ENCODE assay signal across 11 cellular contexts in the genomic region with DNA sequence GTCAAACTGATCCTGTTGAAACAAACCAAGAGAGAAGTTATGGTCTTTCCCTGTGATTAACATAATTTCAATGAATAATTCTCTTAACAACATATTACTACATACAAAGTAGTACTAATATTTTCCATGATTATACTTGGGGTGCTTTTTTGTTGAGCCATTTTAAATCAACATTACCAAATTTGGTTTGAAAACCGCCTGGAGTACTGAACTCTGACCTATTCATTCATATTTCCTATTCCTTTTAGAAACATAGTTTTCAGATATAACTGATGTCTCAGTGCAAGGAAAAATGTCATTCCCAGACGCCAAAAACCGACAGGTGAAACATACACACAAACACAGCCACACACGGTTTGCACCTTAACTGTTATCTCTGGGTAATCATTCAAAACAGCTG. TPM values are rescaled to one million over a fixed set of nuclear protein-coding genes. Genes with fewer than 3 reads are reported as not detected.
DNase-seq lines count a peak whose midpoint lies in the region; ATAC-seq and TF ChIP-seq lines count a peak whose summit lies in the region.
"Had no signal": no experiment of that assay in that cellular context is flagged by ENCODE, and none has a peak within 500 bp of the region (broad histone marks: within the 10 kb centered on the region; RNA-seq: fewer than 3 reads in every experiment).

No MANE protein-coding gene starts in this region.

- H3K4me3 ChIP-seq in breast epithelium (no peak overlapping the region), mammary epithelial cell (replicated peaks in 1 of 3; ENCODE audit: insufficient read depth in 1 of 3, low read depth in 2 of 3, low read length in 3 of 3) (no peak overlapping the region), coronary artery (no peak overlapping the region)
- H3K4me3 ChIP-seq: SJCRH30 had no signal

- in situ Hi-C loops in mammary epithelial cell (cut with MboI; ENCODE audit: low sequenced_read_pairs in 2 of 2) = no loop called here

- no peak for DNase-seq in breast epithelium (ENCODE audit: low spot score in 2 of 2)
- DNase-seq in mammary epithelial cell = no peak
- DNase-seq in coronary artery (ENCODE audit: low spot score) = no peak
- DNase-seq in natural killer cell treated with Interleukin-12 subunit alpha and Interleukin-12 subunit beta and Interleukin-15 and Interleukin-18, amount 100 ng/mL, for 72 hours (ENCODE audit: low spot score) = no peak
- DNase-seq in SW 1271 (lab: John Stamatoyannopoulos, UW) = no peak
- no peak for DNase-seq in UCSD-AML1 (lab: John Stamatoyannopoulos, UW; ENCODE audit: unreplicated experiment)
- DNase-seq: cortex of kidney; SJCRH30; stimulated activated CD4-positive, alpha-beta T cell treated with anti-CD3 and anti-CD28 coated beads, Interleukin-2, amount 100 ng/mL, for 48 hours had no signal

- H2AFZ ChIP-seq in mammary epithelial cell (ENCODE audit: low read depth, low read length) = no peak overlapping the region

- no peak overlapping the region for H3K4me2 ChIP-seq in mammary epithelial cell (ENCODE audit: insufficient read depth, low read depth, low read length)

- H3K79me2 ChIP-seq in mammary epithelial cell (ENCODE audit: insufficient read depth, low read length) = peaks cover 2% of the 10 kb centered on the region

- intact Hi-C loops in breast epithelium (cut with DNase I; ENCODE audit: low total_unique reads) = no loop called here
- intact Hi-C loops in mammary epithelial cell (cut with micrococcal nuclease) = loop anchor here (5.0 kb wide), 1 partner anchor 42 kb away; no protein-coding TSS in a partner anchor

- peaks cover 41 to 55% of the 10 kb centered on the region in 2 donors for H3K4me1 Mint-ChIP-seq in natural killer cell treated with Interleukin-12 subunit alpha and Interleukin-12 subunit beta and Interleukin-15 and Interleukin-18, amount 100 ng/mL, for 72 hours (ENCODE audit: low read depth in 2 of 2)

- 83% methylated on average over 4 of the region's 4 CpGs for WGBS in mammary epithelial cell (ENCODE audit: low coverage, missing lambda C conversion rate)

- peak overlapping the region; percentile 11 to 87 for H3K27ac ChIP-seq in breast epithelium
- H3K27ac ChIP-seq in mammary epithelial cell (ENCODE audit: insufficient read depth, low read depth, low read length) = no peak overlapping the region
- peak overlapping the region; percentile 70 to 81 for H3K27ac ChIP-seq in coronary artery
- H3K27ac ChIP-seq: SJCRH30 had no signal

- H3K36me3 ChIP-seq in breast epithelium = no peaks in the 10 kb centered on the region
- H3K36me3 ChIP-seq in mammary epithelial cell (ENCODE audit: insufficient read depth, low read length) = no peaks in the 10 kb centered on the region
- H3K36me3 ChIP-seq: SJCRH30 had no signal

- H3K9ac ChIP-seq in mammary epithelial cell (ENCODE audit: insufficient read depth, low read length) = no peak overlapping the region

- peaks cover 16% of the 10 kb centered on the region for H3K36me3 Mint-ChIP-seq in natural killer cell treated with Interleukin-12 subunit alpha and Interleukin-12 subunit beta and Interleukin-15 and Interleukin-18, amount 100 ng/mL, for 72 hours

- TF ChIP-seq CTCF in breast epithelium (IDR thresholded peaks at IDR 0.05) = no peak
- TF ChIP-seq CTCF in mammary epithelial cell (conservative IDR thresholded peaks at IDR 0.05 in 1 of 2, IDR thresholded peaks at IDR 0.05 in 1 of 2; ENCODE audit: extremely low read depth in 1 of 2, insufficient read depth in 1 of 2, low read depth in 1 of 2, low read length in 2 of 2) = no peak
- TF ChIP-seq CTCF in coronary artery (IDR thresholded peaks at IDR 0.05) = no peak

- H4K20me1 ChIP-seq in mammary epithelial cell (ENCODE audit: insufficient read depth, low read length) = no peaks in the 10 kb centered on the region

- no peak for ATAC-seq in natural killer cell treated with Interleukin-12 subunit alpha and Interleukin-12 subunit beta and Interleukin-15 and Interleukin-18, amount 100 ng/mL, for 72 hours
- no peak for ATAC-seq in HG03354 (IDR thresholded peaks at IDR 0.05; ENCODE audit: poor library complexity, severe bottlenecking, unreplicated experiment)
- ATAC-seq in HG02938 (IDR thresholded peaks at IDR 0.05; ENCODE audit: unreplicated experiment) = no peak

- H3K9me3 ChIP-seq in breast epithelium (no peaks in the 10 kb centered on the region), mammary epithelial cell (replicated peaks; ENCODE audit: insufficient read depth, low read length) (no peaks in the 10 kb centered on the region)

- H3K9me3 Mint-ChIP-seq in natural killer cell treated with Interleukin-12 subunit alpha and Interleukin-12 subunit beta and Interleukin-15 and Interleukin-18, amount 100 ng/mL, for 72 hours = no peaks in the 10 kb centered on the region

- BruUV-seq in mammary epithelial cell (replicated peaks; lab: Mats Ljungman, UMichigan) = no TSS peak

- H3K4me1 ChIP-seq in breast epithelium (peaks cover 0 to 3% of the 10 kb centered on the region in 2 donors), mammary epithelial cell (ENCODE audit: insufficient read depth, low read length) (peaks cover 11% of the 10 kb centered on the region)

- peak overlapping the region; percentile 85 for H3K4me3 Mint-ChIP-seq in natural killer cell treated with Interleukin-12 subunit alpha and Interleukin-12 subunit beta and Interleukin-15 and Interleukin-18, amount 100 ng/mL, for 72 hours

- CTCF ChIA-PET in mammary epithelial cell (lab: Charles Lee; ENCODE audit: low non-redundant PET) = no interaction called here

- H3K27ac Mint-ChIP-seq in natural killer cell treated with Interleukin-12 subunit alpha and Interleukin-12 subunit beta and Interleukin-15 and Interleukin-18, amount 100 ng/mL, for 72 hours = peak overlapping the region; percentile 90 to 91

- H3K27me3 Mint-ChIP-seq in natural killer cell treated with Interleukin-12 subunit alpha and Interleukin-12 subunit beta and Interleukin-15 and Interleukin-18, amount 100 ng/mL, for 72 hours = no peaks in the 10 kb centered on the region

- H3K27me3 ChIP-seq in breast epithelium (no peaks in the 10 kb centered on the region), mammary epithelial cell (ENCODE audit: insufficient read depth, low read length) (no peaks in the 10 kb centered on the region)
- H3K27me3 ChIP-seq: SJCRH30 had no signal

- dilution Hi-C loops in mammary epithelial cell (cut with HindIII; ENCODE audit: low sequenced_read_pairs) = no loop called here

- TF ChIP-seq POLR2A in breast epithelium (IDR thresholded peaks at IDR 0.05) = no peak

RNA-seq across cellular contexts. Expression of a gene that starts 48.0 kb away (rescaled TPM):
- total RNA-seq in breast epithelium (10 to 100 TPM; 31.3 to 49.8 (median 41.9) TPM), mammary epithelial cell (10 to 100 TPM; 11.5 to 21.5 TPM)
- 5.8 TPM for polyA plus RNA-seq in mammary epithelial cell
- 9.5 TPM for polyA minus RNA-seq in mammary epithelial cell
- 100 to 1,000 TPM; 124 to 141 TPM for total RNA-seq in natural killer cell treated with Interleukin-12 subunit alpha and Interleukin-12 subunit beta and Interleukin-15 and Interleukin-18, amount 100 ng/mL, for 72 hours

RNA-seq across cellular contexts. Expression of a gene that starts 58.8 kb away (rescaled TPM):
- total RNA-seq in breast epithelium = 10 to 100 TPM; 22.5 to 26.9 (median 25.6) TPM
- total RNA-seq in mammary epithelial cell = 10 to 100 TPM; 34.2 to 41.4 TPM
- polyA plus RNA-seq in mammary epithelial cell = 20.5 TPM
- polyA minus RNA-seq in mammary epithelial cell = 24.8 TPM
- 10 to 100 TPM; 32.6 to 32.8 TPM for total RNA-seq in natural killer cell treated with Interleukin-12 subunit alpha and Interleukin-12 subunit beta and Interleukin-15 and Interleukin-18, amount 100 ng/mL, for 72 hours
